ENCODE assay signal across 39 cellular contexts in the genomic region with DNA sequence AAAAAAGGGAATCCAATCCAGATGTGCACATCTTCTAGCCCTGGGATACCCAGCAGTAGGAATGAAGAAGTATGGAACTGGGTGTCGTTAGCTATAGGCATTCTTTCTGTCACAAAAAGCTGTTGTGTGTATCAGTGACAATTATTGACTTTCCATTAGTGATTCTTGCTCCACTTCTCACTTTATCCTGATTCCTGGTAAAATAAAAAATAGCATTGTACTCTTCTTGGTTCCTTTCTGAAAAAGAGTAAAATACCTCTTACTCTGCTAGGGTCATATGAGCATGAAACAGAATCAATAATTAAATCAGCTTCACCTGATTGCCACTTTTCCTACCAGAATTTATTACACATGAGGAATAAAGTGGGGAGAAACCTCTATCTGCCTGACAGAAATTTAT. TPM values are rescaled to one million over a fixed set of nuclear protein-coding genes. Genes with fewer than 3 reads are reported as not detected.
"Had no signal": no experiment of that assay in that cellular context is flagged by ENCODE, and none has a peak within 500 bp of the region (broad histone marks: within the 10 kb centered on the region; RNA-seq: fewer than 3 reads in every experiment).

A gene (minus strand): TSS at position 101 of the 400 bp plus-strand sequence. CDS start 0 bp downstream, at position 101.

- FAIRE-seq: astrocyte, bronchial epithelial cell had no signal

- DNase-seq: activated effector memory CD4-positive, alpha-beta T cell treated with anti-CD3 and anti-CD28 coated beads, Interleukin-2, amount 50 U/mL, for 16 hours; activated effector memory CD4-positive, alpha-beta T cell treated with Interleukin-2 at 50 U/mL for 16 hours; activated gamma-delta T cell; activated gamma-delta T cell treated with Interleukin-2 at 50 U/mL for 16 hours; activated naive CD4-positive, alpha-beta T cell; activated naive CD4-positive, alpha-beta T cell treated with anti-CD3 and anti-CD28 coated beads for 36 hours; activated naive CD4-positive, alpha-beta T cell treated with anti-CD3 and anti-CD28 coated beads, Interleukin-2, amount 10 ng/mL, durations not matched to agents 7 days and 5 days; activated naive CD4-positive, alpha-beta T cell treated with anti-CD3 and anti-CD28 coated beads, Interleukin-2, amount 50 U/mL, for 16 hours; activated naive CD4-positive, alpha-beta T cell treated with Interleukin-2 at 50 U/mL for 16 hours; activated naive CD8-positive, alpha-beta T cell treated with anti-CD3 and anti-CD28 coated beads for 36 hours; activated naive CD8-positive, alpha-beta T cell treated with anti-CD3 and anti-CD28 coated beads, Interleukin-2, amount 10 ng/mL, durations not matched to agents 7 days and 5 days; activated naive CD8-positive, alpha-beta T cell treated with anti-CD3 and anti-CD28 coated beads, Interleukin-2, amount 50 U/mL, for 24 hours; activated T-cell treated with anti-CD3 and anti-CD28 coated beads, Interleukin-2, amount 50 U/mL, for 1 hour; activated T-cell treated with anti-CD3 and anti-CD28 coated beads, Interleukin-2, amount 50 U/mL, for 24 hours; activated T-cell treated with anti-CD3 and anti-CD28 coated beads, Interleukin-2, amount 50 U/mL, for 4 hours; activated T-cell treated with anti-CD3 and anti-CD28 coated beads, Interleukin-2, amount 50 U/mL, for 48 hours; activated T-cell treated with anti-CD3 and anti-CD28 coated beads, Interleukin-2, amount 50 U/mL, for 72 hours; adrenal gland; amniotic stem cell; amygdala; anterior cingulate cortex; aorta; body of pancreas; brain microvascular endothelial cell; caudate nucleus; central memory CD4-positive, alpha-beta T cell; cerebellar nuclear complex had no signal

- H3K4me3 ChIP-seq: adrenal gland, ascending aorta, body of pancreas, breast epithelium, cardiac muscle cell had no signal

- H3K36me3 ChIP-seq: adrenal gland, ascending aorta, brain microvascular endothelial cell, breast epithelium, cardiac muscle cell had no signal

- H3K27ac ChIP-seq: adrenal gland, ascending aorta, body of pancreas, brain microvascular endothelial cell, breast epithelium, cardiac muscle cell had no signal

- H3K27me3 ChIP-seq: adrenal gland, ascending aorta, body of pancreas, brain microvascular endothelial cell, breast epithelium, cardiac muscle cell had no signal

- ATAC-seq: activated naive CD4-positive, alpha-beta T cell treated with anti-CD3 and anti-CD28 coated beads, Interleukin-2, amount 50 U/mL, for 72 hours; activated naive CD8-positive, alpha-beta T cell treated with anti-CD3 and anti-CD28 coated beads, Interleukin-2, amount 50 U/mL, for 24 hours; activated T-cell treated with anti-CD3 and anti-CD28 coated beads, Interleukin-2, amount 50 U/mL, for 4 hours; activated T-cell treated with anti-CD3 and anti-CD28 coated beads, Interleukin-2, amount 50 U/mL, for 72 hours; activated T-helper 17 cell treated with anti-CD3 and anti-CD28 coated beads, Interleukin-2, amount 50 U/mL, for 72 hours; body of pancreas had no signal

- H3K9me3 ChIP-seq: adrenal gland, ascending aorta, body of pancreas, breast epithelium had no signal

- H3K4me1 ChIP-seq: adrenal gland, ascending aorta, body of pancreas, breast epithelium had no signal

RNA-seq across cellular contexts. Expression of the gene that starts here (rescaled TPM):
- total RNA-seq: activated naive CD4-positive, alpha-beta T cell treated with anti-CD3 and anti-CD28 coated beads for 36 hours; activated naive CD4-positive, alpha-beta T cell treated with anti-CD3 and anti-CD28 coated beads, Interleukin-2, amount 50 U/mL, for 72 hours; activated naive CD8-positive, alpha-beta T cell treated with anti-CD3 and anti-CD28 coated beads for 36 hours; activated naive CD8-positive, alpha-beta T cell treated with anti-CD3 and anti-CD28 coated beads, Interleukin-2, amount 10 ng/mL, durations not matched to agents 7 days and 5 days; activated T-cell treated with anti-CD3 and anti-CD28 coated beads, Interleukin-2, amount 50 U/mL, for 4 hours; activated T-cell treated with anti-CD3 and anti-CD28 coated beads, Interleukin-2, amount 50 U/mL, for 72 hours; activated T-helper 1 cell treated with anti-CD3 and anti-CD28 coated beads, Interleukin-12 subunit alpha, Interleukin-12 subunit beta, Interleukin-2, Interleukin-4 antibody, amounts not matched to agents 30 ng/mL and 10 ng/mL and 1 ng/mL, durations not matched to agents 14 hours and 24 hours and 36 hours; activated T-helper 17 cell treated with anti-CD3 and anti-CD28 coated beads, Interleukin-2, amount 50 U/mL, for 72 hours; activated T-helper 2 cell treated with anti-CD3 and anti-CD28 coated beads, Interferon-gamma antibody, Interleukin-2, Interleukin-4, amounts not matched to agents 10 μg/mL and 5 μg/mL and 100 μg/mL, durations not matched to agents 14 hours and 24 hours and 36 hours; adrenal gland; aorta; ascending aorta; astrocyte; body of pancreas; breast epithelium; bronchial epithelial cell; cardiac muscle cell; cardiac septum; cerebellum had no signal
- polyA plus RNA-seq: adipose tissue, adrenal gland, aorta, cardiac muscle cell had no signal
